Comparison of ENCODE assay signal across 10 cellular contexts in the genomic region with DNA sequence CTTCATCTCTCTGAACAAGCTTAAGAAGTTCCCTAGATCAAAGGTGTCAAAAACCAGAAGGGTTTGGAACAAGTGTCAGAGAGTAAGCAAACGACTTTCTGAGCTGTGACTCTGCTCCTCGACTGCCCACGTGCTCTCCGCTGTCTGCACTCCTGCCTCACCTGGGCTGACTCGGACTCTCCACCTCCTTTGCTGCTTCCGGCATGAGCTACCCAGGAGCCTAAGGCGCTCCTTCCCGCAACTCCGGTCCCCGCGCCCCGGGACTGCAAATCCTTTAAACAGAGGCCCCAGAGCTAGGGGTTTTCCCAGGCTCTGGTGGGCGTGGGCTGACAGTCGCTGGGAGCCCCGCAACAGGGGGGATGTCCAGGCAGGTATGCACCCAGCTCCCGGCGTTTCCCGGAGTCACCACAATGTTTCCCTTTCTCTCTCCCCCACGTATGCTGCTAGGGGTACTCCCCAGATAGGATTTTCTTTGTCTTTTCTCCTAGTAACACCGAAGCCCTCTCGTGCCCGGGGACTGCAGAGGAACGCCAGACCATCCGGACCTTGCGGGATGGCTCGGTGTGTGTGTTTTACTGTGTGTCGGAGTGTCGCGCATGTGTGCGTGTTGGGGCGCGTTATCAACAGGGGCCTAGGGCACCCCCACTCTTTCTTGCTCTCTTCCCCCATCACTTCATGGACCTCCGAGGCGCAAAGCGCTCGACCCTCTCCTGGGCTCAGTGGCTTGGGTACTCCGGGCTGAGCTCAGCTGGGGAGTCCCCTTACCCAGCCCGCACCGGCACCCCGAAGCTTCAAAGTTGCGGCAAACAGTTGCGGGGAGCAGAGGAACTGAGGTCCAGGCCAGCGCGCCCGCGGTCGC. TPM values are rescaled to one million over a fixed set of nuclear protein-coding genes. Genes with fewer than 3 reads are reported as not detected.
DNase-seq lines count a peak whose midpoint lies in the region; ATAC-seq and TF ChIP-seq lines count a peak whose summit lies in the region.
"Had no signal": no experiment of that assay in that cellular context is flagged by ENCODE, and none has a peak within 500 bp of the region (broad histone marks: within the 10 kb centered on the region; RNA-seq: fewer than 3 reads in every experiment).

No MANE protein-coding gene starts in this region.

- no peaks in the 10 kb centered on the region for H3K9me2 ChIP-seq in OCI-LY7 (ENCODE audit: insufficient read depth, low read length)

- H3K36me3 ChIP-seq in cardiac muscle cell, result no peaks in the 10 kb centered on the region
- no peaks in the 10 kb centered on the region for H3K36me3 ChIP-seq in muscle layer of colon (ENCODE audit: insufficient read depth, low read length)
- no peaks in the 10 kb centered on the region for H3K36me3 ChIP-seq in aorta (ENCODE audit: control insufficient read depth in 1 of 2, insufficient read depth in 2 of 2, low read length in 1 of 2)
- H3K36me3 ChIP-seq in OCI-LY7 (ENCODE audit: insufficient read depth, low read length), result no peaks in the 10 kb centered on the region

- POLR2A ChIA-PET in OCI-LY7 (lab: Charles Lee), result interaction anchor here (0.6 kb wide), 1 partner anchor 189 kb away, joined by 3 read pairs; no protein-coding TSS in a partner anchor

- ATAC-seq in Right ventricle myocardium inferior (no peak), aorta (ENCODE audit: low FRiP score) (peak; percentile 56), GM21526 (IDR thresholded peaks at IDR 0.05; ENCODE audit: low FRiP score, unreplicated experiment) (no peak)

- no peaks in the 10 kb centered on the region for H3K79me2 ChIP-seq in OCI-LY7 (ENCODE audit: insufficient read depth, low read depth, low read length)

- H3K9me3 ChIP-seq in cardiac muscle cell (ENCODE audit: low read depth), result no peaks in the 10 kb centered on the region
- H3K9me3 ChIP-seq in muscle layer of colon (ENCODE audit: low read length), result no peaks in the 10 kb centered on the region
- no peaks in the 10 kb centered on the region for H3K9me3 ChIP-seq in aorta (ENCODE audit: control insufficient read depth, low read length)
- no peaks in the 10 kb centered on the region for H3K9me3 ChIP-seq in OCI-LY7 (ENCODE audit: low read length)

- intact Hi-C loops in Right ventricle myocardium inferior (cut with DNase I), result no loop called here
- intact Hi-C loops in aorta (cut with DNase I), result loop anchor here in 1 of 2 donors (10.0 kb wide), 1 partner anchor 110 kb away; no protein-coding TSS in a partner anchor
- intact Hi-C loops in OCI-LY7 (cut with micrococcal nuclease; ENCODE audit: unreplicated experiment), result no loop called here

- H3K27ac ChIP-seq in cardiac muscle cell (no peak overlapping the region), coronary artery (no peak overlapping the region), muscle layer of colon (ENCODE audit: low read depth, low read length) (no peak overlapping the region), aorta (ENCODE audit: low read depth in 1 of 2, low read length in 2 of 2) (no peak overlapping the region), OCI-LY7 (ENCODE audit: low read depth, low read length, poor library complexity, severe bottlenecking) (no peak overlapping the region)

- peak in 1 of 2 donors; percentile 14 for DNase-seq in cardiac muscle cell (ENCODE audit: low read depth in 1 of 2, low spot score in 1 of 2)
- no peak for DNase-seq in Right ventricle myocardium inferior (ENCODE audit: missing footprints)
- DNase-seq in coronary artery (ENCODE audit: low spot score), result no peak
- DNase-seq in aorta, result peak; percentile 40 to 73
- DNase-seq in activated CD8-positive, alpha-beta memory T cell treated with anti-CD3 and anti-CD28 coated beads, Interleukin-2, amount 50 U/mL, for 48 hours, result no peak
- no peak for DNase-seq in OCI-LY7 (ENCODE audit: low spot score)
- DNase-seq: CD4-positive, alpha-beta memory T cell had no signal

- TF ChIP-seq CTCF in cardiac muscle cell (IDR thresholded peaks at IDR 0.05; ENCODE audit: low read depth, low read length) (no peak), coronary artery (IDR thresholded peaks at IDR 0.05) (no peak), OCI-LY7 (conservative IDR thresholded peaks at IDR 0.05; ENCODE audit: low read length) (no peak)

- no peak overlapping the region for H3K9ac ChIP-seq in muscle layer of colon (ENCODE audit: low read length)

- H3K4me1 ChIP-seq in cardiac muscle cell (ENCODE audit: low read depth), result no peaks in the 10 kb centered on the region
- H3K4me1 ChIP-seq in muscle layer of colon (ENCODE audit: insufficient read depth, low read length), result peaks cover 12% of the 10 kb centered on the region
- H3K4me1 ChIP-seq in aorta (ENCODE audit: control insufficient read depth in 1 of 2, insufficient read depth in 2 of 2, low read length in 2 of 2), result no peaks in the 10 kb centered on the region
- H3K4me1 ChIP-seq in OCI-LY7 (ENCODE audit: insufficient read depth, low read length, poor library complexity, severe bottlenecking), result no peaks in the 10 kb centered on the region

- BruUV-seq in OCI-LY7 (replicated peaks; lab: Mats Ljungman, UMichigan), result no TSS peak

- H3K27me3 ChIP-seq in cardiac muscle cell (peaks cover 95% of the 10 kb centered on the region), muscle layer of colon (ENCODE audit: control insufficient read depth in 1 of 2, insufficient read depth in 2 of 2, low read length in 2 of 2) (peaks cover 4 to 22% of the 10 kb centered on the region in 2 donors), aorta (ENCODE audit: control insufficient read depth in 1 of 2, insufficient read depth in 2 of 2, low read length in 1 of 2) (no peaks in the 10 kb centered on the region)

- WGBS in aorta, 2 donors, result 2% methylated on average over 47 of the region's 47 CpGs

- H3K4me3 ChIP-seq in cardiac muscle cell (peak overlapping the region; percentile 39), coronary artery (peak overlapping the region; percentile 74), muscle layer of colon (ENCODE audit: low read depth in 1 of 2, low read length in 2 of 2) (peak overlapping the region; percentile 52 to 57), aorta (ENCODE audit: low read length in 2 of 2) (peak overlapping the region; percentile 57 to 81), OCI-LY7 (ENCODE audit: low read depth, low read length, poor library complexity, severe bottlenecking) (no peak overlapping the region)

- no peak overlapping the region for H2AFZ ChIP-seq in OCI-LY7 (ENCODE audit: low read length)

- CTCF ChIA-PET in OCI-LY7 (lab: Charles Lee; ENCODE audit: unreplicated experiment), result no interaction called here

- H4K20me1 ChIP-seq in OCI-LY7 (ENCODE audit: insufficient read depth, low read length), result no peaks in the 10 kb centered on the region

- no peak overlapping the region for H3K4me2 ChIP-seq in OCI-LY7 (ENCODE audit: low read length)

RNA-seq across cellular contexts. Expression of a gene that starts 0.7 kb away (rescaled TPM):
- not detected in 2 replicates for total RNA-seq in cardiac muscle cell
- polyA plus RNA-seq in cardiac muscle cell, result not detected in 2 replicates
- total RNA-seq in Right ventricle myocardium inferior, result 0.27 TPM
- total RNA-seq in aorta, result 1 to 10 TPM; 1.8 to 5.1 TPM
- polyA plus RNA-seq in aorta, result 1 to 10 TPM in 1 of 2 donors, under 1 TPM in 1; 0.25 to 1.9 TPM
- total RNA-seq in OCI-LY7 (2014; rRNA removed; shearing (Covaris generic)), result 1.8 and 2.6 TPM in 2 replicates
- 1.7 and 1.8 TPM in 2 replicates for total RNA-seq in OCI-LY7 (2022)
- total RNA-seq: CD4-positive, alpha-beta memory T cell; T-helper 2 cell treated with Interferon-gamma antibody and Interleukin-4, amounts not matched to agents 100 ng/mL and 5 ng/mL, for 36 hours had no signal
- polyA plus RNA-seq: CD4-positive, alpha-beta memory T cell had no signal

Comparison
In these comparisons a context has a peak if more than half of its experiments do, and no peak if none do; other contexts are left out.
1. DNase-seq: peak in aorta (2 of 2); none in Right ventricle myocardium inferior (single experiment), coronary artery (single experiment), activated CD8-positive, alpha-beta memory T cell treated with anti-CD3 and anti-CD28 coated beads, Interleukin-2, amount 50 U/mL, for 48 hours (single experiment) and OCI-LY7 (single experiment).